22 cellular contexts compared by ENCODE assay signal in genomic region chrX:23228454-23228853, GRCh38.
"Had no signal": no experiment of that assay in that cellular context is flagged by ENCODE, and none has a peak within 500 bp of the region (broad histone marks: within the 10 kb centered on the region; RNA-seq: fewer than 3 reads in every experiment).

No MANE protein-coding gene starts in this region.

- H3K9me3 ChIP-seq: gastroesophageal sphincter, heart right ventricle, mucosa of descending colon, psoas muscle, stomach, testis, upper lobe of right lung had no signal

- DNase-seq: activated B cell treated with CpG ODN at 0.5 μM for 24 hours; activated CD4-positive, alpha-beta T cell treated with anti-CD3 and anti-CD28 coated beads, Interleukin-2, amount 10 ng/mL, durations not matched to agents 24 days and 14 days; activated CD8-positive, alpha-beta memory T cell treated with anti-CD3 and anti-CD28 coated beads for 24 hours; activated naive CD4-positive, alpha-beta T cell treated with anti-CD3 and anti-CD28 coated beads for 36 hours; activated naive CD8-positive, alpha-beta T cell treated with anti-CD3 and anti-CD28 coated beads, Interleukin-2, amount 50 U/mL, for 24 hours; aorta; dermis blood vessel endothelial cell; left colon; mucosa of descending colon; psoas muscle; stimulated activated CD4-positive, alpha-beta T cell treated with anti-CD3 and anti-CD28 coated beads, Interleukin-1b, Interleukin-23, amount 100 ng/mL, for 48 hours; stomach; T-helper 17 cell; upper lobe of right lung had no signal

- H3K36me3 ChIP-seq: gastroesophageal sphincter, heart right ventricle, stomach, upper lobe of right lung had no signal

- H3K9me3 Mint-ChIP-seq: activated B cell treated with CpG ODN at 0.5 μM for 24 hours; activated CD4-positive, alpha-beta T cell treated with anti-CD3 and anti-CD28 coated beads, Interleukin-2, amount 10 ng/mL, durations not matched to agents 24 days and 14 days; activated naive CD4-positive, alpha-beta T cell treated with anti-CD3 and anti-CD28 coated beads for 36 hours; activated naive CD8-positive, alpha-beta T cell treated with anti-CD3 and anti-CD28 coated beads, Interleukin-2, amount 50 U/mL, for 24 hours; activated T-helper 2 cell treated with anti-CD3 and anti-CD28 coated beads, Interferon-gamma antibody, Interleukin-2, Interleukin-4, amounts not matched to agents 10 μg/mL and 5 μg/mL and 100 μg/mL, durations not matched to agents 14 hours and 24 hours and 36 hours; endodermal cell had no signal

- FAIRE-seq: bronchial epithelial cell, islet of Langerhans, TTC549 had no signal

- H3K4me3 Mint-ChIP-seq: activated B cell treated with CpG ODN at 0.5 μM for 24 hours; activated CD4-positive, alpha-beta T cell treated with anti-CD3 and anti-CD28 coated beads, Interleukin-2, amount 10 ng/mL, durations not matched to agents 24 days and 14 days; activated naive CD4-positive, alpha-beta T cell treated with anti-CD3 and anti-CD28 coated beads for 36 hours; activated naive CD8-positive, alpha-beta T cell treated with anti-CD3 and anti-CD28 coated beads, Interleukin-2, amount 50 U/mL, for 24 hours; endodermal cell; T-helper 17 cell had no signal

- H3K27ac Mint-ChIP-seq: activated B cell treated with CpG ODN at 0.5 μM for 24 hours; activated CD4-positive, alpha-beta T cell treated with anti-CD3 and anti-CD28 coated beads, Interleukin-2, amount 10 ng/mL, durations not matched to agents 24 days and 14 days; activated naive CD4-positive, alpha-beta T cell treated with anti-CD3 and anti-CD28 coated beads for 36 hours; activated naive CD8-positive, alpha-beta T cell treated with anti-CD3 and anti-CD28 coated beads, Interleukin-2, amount 50 U/mL, for 24 hours; activated T-helper 2 cell treated with anti-CD3 and anti-CD28 coated beads, Interferon-gamma antibody, Interleukin-2, Interleukin-4, amounts not matched to agents 10 μg/mL and 5 μg/mL and 100 μg/mL, durations not matched to agents 14 hours and 24 hours and 36 hours; endodermal cell; T-helper 17 cell had no signal

- H3K4me3 ChIP-seq: gastroesophageal sphincter, heart right ventricle, mucosa of descending colon, psoas muscle, stomach, testis, upper lobe of right lung had no signal

- H3K4me1 Mint-ChIP-seq: activated B cell treated with CpG ODN at 0.5 μM for 24 hours; activated CD4-positive, alpha-beta T cell treated with anti-CD3 and anti-CD28 coated beads, Interleukin-2, amount 10 ng/mL, durations not matched to agents 24 days and 14 days; activated naive CD8-positive, alpha-beta T cell treated with anti-CD3 and anti-CD28 coated beads, Interleukin-2, amount 50 U/mL, for 24 hours; T-helper 17 cell had no signal

- H3K4me1 ChIP-seq: gastroesophageal sphincter, heart right ventricle, psoas muscle, stomach, testis, upper lobe of right lung had no signal

- ATAC-seq: activated naive CD8-positive, alpha-beta T cell treated with anti-CD3 and anti-CD28 coated beads, Interleukin-2, amount 50 U/mL, for 24 hours; gastroesophageal sphincter; left colon; mucosa of descending colon; T-helper 17 cell had no signal

- H3K27me3 ChIP-seq: gastroesophageal sphincter, heart right ventricle, stomach, testis, upper lobe of right lung had no signal

- H3K27ac ChIP-seq: gastroesophageal sphincter, heart right ventricle, psoas muscle, stomach, testis, upper lobe of right lung had no signal

- H3K27me3 Mint-ChIP-seq: activated B cell treated with CpG ODN at 0.5 μM for 24 hours; activated CD4-positive, alpha-beta T cell treated with anti-CD3 and anti-CD28 coated beads, Interleukin-2, amount 10 ng/mL, durations not matched to agents 24 days and 14 days; activated naive CD8-positive, alpha-beta T cell treated with anti-CD3 and anti-CD28 coated beads, Interleukin-2, amount 50 U/mL, for 24 hours; T-helper 17 cell had no signal
